ENCODE assay signal across 13 cellular contexts in the genomic region with DNA sequence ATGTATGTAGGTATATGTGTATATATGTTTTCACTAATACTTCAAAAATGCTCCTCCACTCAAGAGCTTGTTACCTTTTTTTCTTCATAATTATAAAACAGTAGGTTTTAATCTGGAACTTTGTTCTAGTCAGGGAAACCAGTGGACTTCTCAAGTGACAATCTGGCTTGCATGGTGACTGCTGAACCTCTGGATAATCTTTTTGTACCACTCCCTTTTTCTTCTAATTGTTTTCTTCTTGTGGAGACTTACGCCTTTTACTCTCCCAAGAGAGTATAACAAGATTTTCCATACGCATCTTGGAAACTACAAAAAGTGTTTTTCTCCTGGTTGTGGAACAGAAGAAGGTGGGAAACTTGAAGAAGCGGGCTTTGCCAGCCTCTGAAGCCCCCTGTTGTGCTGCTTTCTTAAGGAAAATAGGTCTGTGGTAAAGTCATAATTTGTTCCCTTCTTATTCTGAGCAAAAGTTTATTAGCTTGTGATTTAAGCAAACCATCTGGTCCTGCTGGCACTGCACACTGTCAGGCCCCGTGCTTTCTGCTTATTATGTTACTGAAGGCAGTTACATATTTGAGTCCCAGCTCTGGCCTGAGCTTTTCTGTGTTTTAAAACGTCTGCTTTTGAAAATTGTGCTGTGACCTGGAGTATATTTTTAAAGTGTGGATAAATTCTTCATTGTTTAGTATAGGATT.
DNase-seq lines count a peak whose midpoint lies in the region; ATAC-seq, FAIRE-seq and TF ChIP-seq lines count a peak whose summit lies in the region.
"Had no signal": no experiment of that assay in that cellular context is flagged by ENCODE, and none has a peak within 500 bp of the region (broad histone marks: within the 10 kb centered on the region; RNA-seq: fewer than 3 reads in every experiment).

No MANE protein-coding gene starts in this region.

- no peak for FAIRE-seq in kidney (lab: Jason Lieb, UNC)
- FAIRE-seq: pancreas had no signal

- H3K4me1 ChIP-seq in heart left ventricle, result peaks cover 0 to 18% (median 3%) of the 10 kb centered on the region in 12 donors
- H3K4me1 ChIP-seq in gastrocnemius medialis, result peaks cover 13 to 15% of the 10 kb centered on the region in 2 donors
- no peaks in the 10 kb centered on the region for H3K4me1 ChIP-seq in kidney (ENCODE audit: control insufficient read depth in 1 of 2, insufficient read depth in 1 of 2, low read depth in 1 of 2, low read length in 2 of 2)
- H3K4me1 ChIP-seq: adrenal gland, pancreas had no signal

- H3K9ac ChIP-seq in SK-N-MC (ENCODE audit: insufficient read length) (peak overlapping the region; percentile 14), kidney (ENCODE audit: low read length in 2 of 2) (no peak overlapping the region)
- H3K9ac ChIP-seq: BLaER1 had no signal

- H3K27ac ChIP-seq in SK-N-MC (peak overlapping the region; percentile 88), heart left ventricle (peak overlapping the region in 10 of 12 donors; percentile 16 to 76 (median 42)), gastrocnemius medialis (peak overlapping the region in 2 of 4 donors; percentile 22 to 35), kidney (ENCODE audit: low read depth in 2 of 2, low read length in 2 of 2) (no peak overlapping the region)
- H3K27ac ChIP-seq: adrenal gland, BLaER1, pancreas, WERI-Rb-1 had no signal

- DNase-seq in DMS 273 treated with DMSO at 0.1 percent for 48 hours (lab: John Stamatoyannopoulos, UW), result peak; percentile 74
- peak; percentile 82 for DNase-seq in SK-N-MC (ENCODE audit: low read depth, low spot score)
- DNase-seq in heart left ventricle, result peak in 4 of 5 donors; percentile 17 to 56 (median 28)
- DNase-seq in gastrocnemius medialis, result peak; percentile 14 to 21
- DNase-seq in kidney, result no peak
- no peak for DNase-seq in KG1 (lab: John Stamatoyannopoulos, UW)
- DNase-seq in NCI-H2029 treated with DMSO at 0.1 percent for 48 hours (lab: John Stamatoyannopoulos, UW), result no peak
- DNase-seq: NCI-H1436, pancreas, WERI-Rb-1 had no signal

- WGBS in heart left ventricle, 4 donors, result 79 to 83% (median 81%) methylated on average over 5 of the region's 5 CpGs

- ATAC-seq in heart left ventricle (peak; percentile 49 to 83 (median 73)), gastrocnemius medialis (peak; percentile 55 to 68), GM18861 (IDR thresholded peaks at IDR 0.05; ENCODE audit: unreplicated experiment) (no peak)
- ATAC-seq: pancreas had no signal

- H3K9me3 ChIP-seq in SK-N-MC (ENCODE audit: low read depth, low read length) (no peaks in the 10 kb centered on the region), heart left ventricle (no peaks in the 10 kb centered on the region), gastrocnemius medialis (no peaks in the 10 kb centered on the region), kidney (ENCODE audit: control insufficient read depth in 1 of 2, low read length in 2 of 2) (no peaks in the 10 kb centered on the region)
- H3K9me3 ChIP-seq: adrenal gland, BLaER1, pancreas had no signal

- TF ChIP-seq POLR2A in heart left ventricle (IDR thresholded peaks at IDR 0.05) (no peak), gastrocnemius medialis (IDR thresholded peaks at IDR 0.05) (no peak)

- H3K4me3 ChIP-seq in SK-N-MC (peak overlapping the region; percentile 63), heart left ventricle (peak overlapping the region in 2 of 12 donors; percentile 19 to 26), gastrocnemius medialis (no peak overlapping the region), kidney (ENCODE audit: low read length in 2 of 2) (no peak overlapping the region)
- H3K4me3 ChIP-seq: adrenal gland, BLaER1, pancreas had no signal

- H3K36me3 ChIP-seq in SK-N-MC (ENCODE audit: insufficient read depth, low read length) (no peaks in the 10 kb centered on the region), heart left ventricle (no peaks in the 10 kb centered on the region), gastrocnemius medialis (no peaks in the 10 kb centered on the region), kidney (ENCODE audit: control insufficient read depth in 1 of 2, insufficient read depth in 2 of 2, low read length in 2 of 2) (no peaks in the 10 kb centered on the region)
- H3K36me3 ChIP-seq: adrenal gland, BLaER1, pancreas, WERI-Rb-1 had no signal

- in situ Hi-C loops in gastrocnemius medialis (cut with MboI; ENCODE audit: low sequenced_read_pairs in 4 of 4), result loop anchor here in 1 of 4 donors (25.0 kb wide), 1 partner anchor 304 kb away; the partner anchor contains the start of gene FBXL14

- TF ChIP-seq CTCF in heart left ventricle (IDR thresholded peaks at IDR 0.05) (no peak), gastrocnemius medialis (IDR thresholded peaks at IDR 0.05 in 4 of 5, conservative IDR thresholded peaks at IDR 0.05 in 1 of 5) (no peak), kidney (IDR thresholded peaks at IDR 0.05; ENCODE audit: borderline replicate concordance, extremely low read depth, insufficient read depth) (no peak)

- H3K27me3 ChIP-seq in heart left ventricle, result no peaks in the 10 kb centered on the region
- H3K27me3 ChIP-seq in gastrocnemius medialis, result no peaks in the 10 kb centered on the region
- H3K27me3 ChIP-seq: adrenal gland, BLaER1, pancreas had no signal

- intact Hi-C loops in heart left ventricle (cut with DNase I), result loop anchor here in 2 of 10 donors (5.0 kb wide), 1 partner anchor 299 kb away; no protein-coding TSS in a partner anchor
- intact Hi-C loops in gastrocnemius medialis (cut with DNase I; ENCODE audit: low total_unique reads), result no loop called here
- intact Hi-C loops in kidney (cut with DNase I), result no loop called here

Comparison
In these comparisons a context has a peak if more than half of its experiments do, and no peak if none do; other contexts are left out.
1. DNase-seq: peak in DMS 273 treated with DMSO at 0.1 percent for 48 hours (single experiment), SK-N-MC (single experiment), heart left ventricle (4 of 5) and gastrocnemius medialis (2 of 2); none in kidney (single experiment), KG1 (single experiment) and NCI-H2029 treated with DMSO at 0.1 percent for 48 hours (single experiment).
2. H3K27ac ChIP-seq: peak in SK-N-MC (single experiment) and heart left ventricle (10 of 12); none in kidney (0 of 2).